In the genomic region with DNA sequence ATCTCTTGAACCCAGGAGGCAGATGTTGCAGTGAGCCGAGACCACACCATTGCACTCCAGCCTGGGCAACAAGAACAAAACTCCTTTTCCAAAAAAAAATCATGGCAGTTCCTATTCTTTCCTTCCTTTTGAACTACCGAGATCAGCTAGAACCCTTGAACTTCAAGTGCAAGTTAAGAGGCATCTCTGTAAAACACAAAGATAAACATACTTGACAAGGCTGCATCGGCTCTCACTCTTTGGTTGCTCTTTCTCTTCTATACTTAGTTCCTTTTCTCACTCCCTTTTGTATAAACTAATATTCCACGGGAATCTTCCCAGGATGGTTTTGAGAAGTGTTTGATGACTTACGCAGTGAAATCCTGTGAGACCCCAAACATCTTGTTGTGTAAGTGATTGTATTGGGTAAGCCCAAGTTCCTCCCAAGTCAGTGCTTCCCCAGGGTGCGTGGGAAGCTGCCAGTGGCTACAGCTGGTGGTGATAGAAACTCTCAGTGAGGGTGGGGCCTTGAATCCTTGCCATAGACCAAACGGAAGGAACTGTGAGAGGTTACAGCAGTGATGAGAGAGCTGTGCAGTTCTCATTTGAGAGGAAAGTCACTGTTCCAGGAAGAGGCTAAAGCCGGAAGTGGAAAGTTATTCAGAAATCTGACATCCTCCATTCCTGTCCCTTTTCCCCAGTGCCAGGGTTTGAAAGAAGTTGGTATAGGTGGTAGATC, we compare ENCODE assay signal across 2 cellular contexts.
TF ChIP-seq lines count a peak whose summit lies in the region.

No MANE protein-coding gene starts in this region.

TF ChIP-seq in K562, 482 proteins besides CTCF, POLR2A, EP300 and RAD21:
- TF ChIP-seq HDGF (IDR thresholded peaks at IDR 0.05) (no peak), NFIC (IDR thresholded peaks at IDR 0.05) (peak; percentile 50), POLR2H (tag; IDR thresholded peaks at IDR 0.05; ENCODE audit: low read depth) (no peak), EGR1 (conservative IDR thresholded peaks at IDR 0.05) (peak; percentile 66), PHF8 (IDR thresholded peaks at IDR 0.05; ENCODE audit: borderline replicate concordance, low read length) (no peak), MEIS2 (IDR thresholded peaks at IDR 0.05; ENCODE audit: partially characterized antibody) (peak; percentile 46), KDM5B (IDR thresholded peaks at IDR 0.05; ENCODE audit: insufficient replicate concordance, low read depth, low read length) (no peak), TFAP4 (CRISPR knock-in tag; IDR thresholded peaks at IDR 0.05; ENCODE audit: borderline replicate concordance) (peak; percentile 92), NRF1 (conservative IDR thresholded peaks at IDR 0.05 in 1 of 2, IDR thresholded peaks at IDR 0.05 in 1 of 2) (0 out of 4 replicates have a peak, but pooled peaks of 1 of the 2 experiments have one; percentile 24), ATF3 (IDR thresholded peaks at IDR 0.05) (no peak), ATF3 (CRISPR knock-in tag; conservative IDR thresholded peaks at IDR 0.05) (no peak), ZNF766 (CRISPR knock-in tag; conservative IDR thresholded peaks at IDR 0.05) (peak; percentile 77; the same call in 1 of the 2 replicates), ETV6 (IDR thresholded peaks at IDR 0.05; ENCODE audit: borderline replicate concordance in 1 of 2, low read depth in 2 of 2, low read length in 1 of 2) (0 out of 4 replicates have a peak, but pooled peaks of 1 of the 2 experiments have one; percentile 38), ETV6 (CRISPR knock-in tag; IDR thresholded peaks at IDR 0.05; ENCODE audit: borderline replicate concordance) (no peak), KAT7 (CRISPR knock-in tag; IDR thresholded peaks at IDR 0.05; ENCODE audit: borderline replicate concordance) (no peak), CEBPG (CRISPR knock-in tag; IDR thresholded peaks at IDR 0.05) (no peak), CEBPG (tag; conservative IDR thresholded peaks at IDR 0.05 in 1 of 2, IDR thresholded peaks at IDR 0.05 in 1 of 2) (peak in 1 of 2 experiments; percentile 28; a peak in 2 of 4 replicates), DPF2 (IDR thresholded peaks at IDR 0.05) (0 out of 2 replicates have a peak, but pooled peaks have one; percentile 25), ZNF282 (CRISPR knock-in tag; IDR thresholded peaks at IDR 0.05) (no peak), ARID1B (IDR thresholded peaks at IDR 0.05) (0 out of 2 replicates have a peak, but pooled peaks have one; percentile 22), ZC3H8 (IDR thresholded peaks at IDR 0.05) (no peak), GABPA (tag; conservative IDR thresholded peaks at IDR 0.05; ENCODE audit: low read depth) (peak; percentile 49; the same call in 1 of the 2 replicates), ADNP (tag; IDR thresholded peaks at IDR 0.05) (no peak), RFX1 (IDR thresholded peaks at IDR 0.05) (no peak), CSDE1 (IDR thresholded peaks at IDR 0.05) (no peak), SRSF9 (IDR thresholded peaks at IDR 0.05; ENCODE audit: borderline replicate concordance, low read depth, low read length) (no peak), ELF1 (tag; IDR thresholded peaks at IDR 0.05) (peak; percentile 46; the same call in 1 of the 2 replicates), DACH1 (IDR thresholded peaks at IDR 0.05; ENCODE audit: partially characterized antibody) (peak; percentile 36), ETV5 (CRISPR knock-in tag; IDR thresholded peaks at IDR 0.05; ENCODE audit: low read depth) (no peak), TCF3 (CRISPR knock-in tag; IDR thresholded peaks at IDR 0.05) (peak; percentile 65), CBFA2T3 (IDR thresholded peaks at IDR 0.05) (peak; percentile 44; the same call in 1 of the 2 replicates)
- TF ChIP-seq, protein P1, sequence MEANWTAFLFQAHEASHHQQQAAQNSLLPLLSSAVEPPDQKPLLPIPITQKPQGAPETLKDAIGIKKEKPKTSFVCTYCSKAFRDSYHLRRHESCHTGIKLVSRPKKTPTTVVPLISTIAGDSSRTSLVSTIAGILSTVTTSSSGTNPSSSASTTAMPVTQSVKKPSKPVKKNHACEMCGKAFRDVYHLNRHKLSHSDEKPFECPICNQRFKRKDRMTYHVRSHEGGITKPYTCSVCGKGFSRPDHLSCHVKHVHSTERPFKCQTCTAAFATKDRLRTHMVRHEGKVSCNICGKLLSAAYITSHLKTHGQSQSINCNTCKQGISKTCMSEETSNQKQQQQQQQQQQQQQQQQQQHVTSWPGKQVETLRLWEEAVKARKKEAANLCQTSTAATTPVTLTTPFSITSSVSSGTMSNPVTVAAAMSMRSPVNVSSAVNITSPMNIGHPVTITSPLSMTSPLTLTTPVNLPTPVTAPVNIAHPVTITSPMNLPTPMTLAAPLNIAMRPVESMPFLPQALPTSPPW (CRISPR knock-in tag; IDR thresholded peaks at IDR 0.05): peak; percentile 53; the same call in 1 of the 2 replicates

TF ChIP-seq in HepG2, 621 proteins besides CTCF, POLR2A, EP300 and RAD21:
- TF ChIP-seq ZNF350 (CRISPR knock-in tag; IDR thresholded peaks at IDR 0.05; ENCODE audit: borderline replicate concordance, low read depth) (no peak), PRPF4 (IDR thresholded peaks at IDR 0.05; ENCODE audit: low read depth, low read length, poor library complexity, severe bottlenecking) (no peak), KLF9 (CRISPR knock-in tag; IDR thresholded peaks at IDR 0.05; ENCODE audit: low read depth) (no peak), ATF1 (CRISPR knock-in tag; IDR thresholded peaks at IDR 0.05) (no peak), PAXIP1 (CRISPR knock-in tag; conservative IDR thresholded peaks at IDR 0.05) (no peak), TP53 (CRISPR knock-in tag; conservative IDR thresholded peaks at IDR 0.05) (no peak), ZNF549 (CRISPR knock-in tag; IDR thresholded peaks at IDR 0.05) (no peak), RFXAP (CRISPR knock-in tag; IDR thresholded peaks at IDR 0.05; ENCODE audit: borderline replicate concordance) (no peak), GATA4 (IDR thresholded peaks at IDR 0.05; ENCODE audit: borderline replicate concordance, low read depth) (no peak), NBN (conservative IDR thresholded peaks at IDR 0.05) (no peak), JUNB (CRISPR knock-in tag; IDR thresholded peaks at IDR 0.05; ENCODE audit: borderline replicate concordance) (no peak), ATF7-NPFF (CRISPR knock-in tag; IDR thresholded peaks at IDR 0.05; ENCODE audit: low read depth) (no peak), ZFP1 (CRISPR knock-in tag; IDR thresholded peaks at IDR 0.05) (no peak), ZFP62 (CRISPR knock-in tag; IDR thresholded peaks at IDR 0.05) (no peak), RBFOX2 (IDR thresholded peaks at IDR 0.05; ENCODE audit: low read depth, low read length) (no peak)
- TF ChIP-seq, protein P2, sequence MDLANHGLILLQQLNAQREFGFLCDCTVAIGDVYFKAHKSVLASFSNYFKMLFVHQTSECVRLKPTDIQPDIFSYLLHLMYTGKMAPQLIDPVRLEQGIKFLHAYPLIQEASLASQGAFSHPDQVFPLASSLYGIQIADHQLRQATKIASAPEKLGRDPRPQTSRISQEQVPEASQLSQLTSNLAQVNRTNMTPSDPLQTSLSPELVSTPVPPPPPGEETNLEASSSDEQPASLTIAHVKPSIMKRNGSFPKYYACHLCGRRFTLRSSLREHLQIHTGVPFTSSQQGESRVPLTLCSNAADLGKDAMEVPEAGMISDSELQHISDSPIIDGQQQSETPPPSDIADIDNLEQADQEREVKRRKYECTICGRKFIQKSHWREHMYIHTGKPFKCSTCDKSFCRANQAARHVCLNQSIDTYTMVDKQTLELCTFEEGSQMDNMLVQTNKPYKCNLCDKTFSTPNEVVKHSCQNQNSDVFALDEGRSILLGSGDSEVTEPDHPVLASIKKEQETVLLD (CRISPR knock-in tag; IDR thresholded peaks at IDR 0.05; ENCODE audit: low read depth): no peak
- TF ChIP-seq, protein P3, sequence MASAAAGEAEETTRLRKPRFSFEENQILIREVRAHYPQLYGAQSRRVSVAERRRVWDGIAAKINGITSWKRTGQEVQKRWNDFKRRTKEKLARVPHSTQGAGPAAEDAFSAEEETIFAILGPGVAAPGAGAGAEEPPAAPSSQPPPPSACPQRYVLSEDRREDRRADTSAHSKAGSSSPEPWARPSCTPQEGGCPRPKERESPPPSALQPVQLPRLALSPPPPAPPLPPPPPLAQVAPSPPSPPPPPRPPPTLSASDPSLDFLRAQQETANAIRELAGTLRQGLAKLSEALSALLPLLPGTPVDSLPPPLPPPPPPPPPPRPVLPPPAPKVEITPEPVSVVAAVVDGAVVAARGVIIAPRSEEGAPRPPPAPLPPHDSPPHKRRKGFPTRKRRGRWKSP (CRISPR knock-in tag; IDR thresholded peaks at IDR 0.05): no peak
- TF ChIP-seq, protein P4, sequence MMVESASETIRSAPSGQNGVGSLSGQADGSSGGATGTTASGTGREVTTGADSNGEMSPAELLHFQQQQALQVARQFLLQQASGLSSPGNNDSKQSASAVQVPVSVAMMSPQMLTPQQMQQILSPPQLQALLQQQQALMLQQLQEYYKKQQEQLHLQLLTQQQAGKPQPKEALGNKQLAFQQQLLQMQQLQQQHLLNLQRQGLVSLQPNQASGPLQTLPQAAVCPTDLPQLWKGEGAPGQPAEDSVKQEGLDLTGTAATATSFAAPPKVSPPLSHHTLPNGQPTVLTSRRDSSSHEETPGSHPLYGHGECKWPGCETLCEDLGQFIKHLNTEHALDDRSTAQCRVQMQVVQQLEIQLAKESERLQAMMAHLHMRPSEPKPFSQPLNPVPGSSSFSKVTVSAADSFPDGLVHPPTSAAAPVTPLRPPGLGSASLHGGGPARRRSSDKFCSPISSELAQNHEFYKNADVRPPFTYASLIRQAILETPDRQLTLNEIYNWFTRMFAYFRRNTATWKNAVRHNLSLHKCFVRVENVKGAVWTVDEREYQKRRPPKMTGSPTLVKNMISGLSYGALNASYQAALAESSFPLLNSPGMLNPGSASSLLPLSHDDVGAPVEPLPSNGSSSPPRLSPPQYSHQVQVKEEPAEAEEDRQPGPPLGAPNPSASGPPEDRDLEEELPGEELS (CRISPR knock-in tag; IDR thresholded peaks at IDR 0.05): no peak
